ENCODE assay signal across 8 cellular contexts in genomic region chr1:155977607-155978324, GRCh38. TPM values are rescaled to one million over a fixed set of nuclear protein-coding genes. Genes with fewer than 3 reads are reported as not detected.
A peak's percentile ranks its signal among the peaks of the same experiment; 100 is the strongest.
DNase-seq lines count a peak whose midpoint lies in the region; ATAC-seq and TF ChIP-seq lines count a peak whose summit lies in the region.

No MANE protein-coding gene starts in this region.

- DNase-seq in NCI-H2081 (lab: John Stamatoyannopoulos, UW) = peak; percentile 39 to 40
- no peak for DNase-seq in NCI-H2081 treated with DMSO at 0.1 percent for 48 hours (lab: John Stamatoyannopoulos, UW)
- peak; percentile 66 for DNase-seq in astrocyte of the hippocampus (ENCODE audit: low read depth, low spot score)
- peak; percentile 39 to 58 (median 42) for DNase-seq in immature natural killer cell
- DNase-seq in stimulated activated CD4-positive, alpha-beta T cell treated with anti-CD3 and anti-CD28 coated beads, Interleukin-15, amount 100 ng/mL, for 48 hours (ENCODE audit: low read depth in 2 of 2) = peak; percentile 50 to 56
- no peak for DNase-seq in NCI-H1436 (lab: John Stamatoyannopoulos, UW)

- peaks cover 88 to 89% of the 10 kb centered on the region in 2 donors for H3K4me1 Mint-ChIP-seq in immature natural killer cell

- peak overlapping the region; percentile 89 to 99 (median 94) for H3K27ac Mint-ChIP-seq in immature natural killer cell

- H3K36me3 Mint-ChIP-seq in immature natural killer cell = peaks cover 0 to 3% (median 0%) of the 10 kb centered on the region in 3 donors

- peak; percentile 65 for ATAC-seq in SK-N-SH treated with all-trans-retinoic acid at 6 μM for 48 hours
- ATAC-seq in GM19395 (IDR thresholded peaks at IDR 0.05; ENCODE audit: unreplicated experiment) = no peak

- H3K27me3 Mint-ChIP-seq in immature natural killer cell (ENCODE audit: low read depth in 3 of 3) = peaks cover 8 to 19% (median 19%) of the 10 kb centered on the region in 3 donors

- H3K4me3 Mint-ChIP-seq in immature natural killer cell = peak overlapping the region; percentile 90 to 98 (median 96)

- no peaks in the 10 kb centered on the region for H3K9me3 Mint-ChIP-seq in immature natural killer cell

TF ChIP-seq in SK-N-SH treated with all-trans-retinoic acid at 6 μM for 48 hours, 23 proteins besides CTCF, POLR2A, EP300 and RAD21:
- no peak for TF ChIP-seq ZC3H10 (CRISPR knock-in tag; IDR thresholded peaks at IDR 0.05)
- TF ChIP-seq CREB5 (CRISPR knock-in tag; IDR thresholded peaks at IDR 0.05; ENCODE audit: low read depth) = no peak
- TF ChIP-seq ARNTL (CRISPR knock-in tag; IDR thresholded peaks at IDR 0.05; ENCODE audit: borderline replicate concordance, low read depth) = no peak
- TF ChIP-seq PPARA (CRISPR knock-in tag; IDR thresholded peaks at IDR 0.05; ENCODE audit: borderline replicate concordance) = no peak
- TF ChIP-seq CSRNP3 (CRISPR knock-in tag; IDR thresholded peaks at IDR 0.05) = no peak
- TF ChIP-seq TSHZ2 (CRISPR knock-in tag; IDR thresholded peaks at IDR 0.05) = no peak
- TF ChIP-seq RARB (CRISPR knock-in tag; IDR thresholded peaks at IDR 0.05) = no peak
- no peak for TF ChIP-seq POU6F1 (CRISPR knock-in tag; IDR thresholded peaks at IDR 0.05; ENCODE audit: borderline replicate concordance, low read depth)
- TF ChIP-seq ZNF70 (CRISPR knock-in tag; IDR thresholded peaks at IDR 0.05) = no peak
- TF ChIP-seq TOX (CRISPR knock-in tag; IDR thresholded peaks at IDR 0.05; ENCODE audit: borderline replicate concordance) = no peak
- no peak for TF ChIP-seq ZFP30 (CRISPR knock-in tag; IDR thresholded peaks at IDR 0.05)
- TF ChIP-seq ISL1 (CRISPR knock-in tag; IDR thresholded peaks at IDR 0.05) = no peak
- no peak for TF ChIP-seq ESRRG (CRISPR knock-in tag; IDR thresholded peaks at IDR 0.05)
- no peak for TF ChIP-seq SNAI2 (CRISPR knock-in tag; IDR thresholded peaks at IDR 0.05)
- TF ChIP-seq CSDC2 (CRISPR knock-in tag; IDR thresholded peaks at IDR 0.05) = no peak

RNA-seq across cellular contexts. Expression of gene ARHGEF2, which starts 0.6 kb away (rescaled TPM):
- 10 to 100 TPM in 2 of 3 donors, 1 to 10 TPM in 1; 7.2 to 33.5 (median 11.7) TPM for polyA plus RNA-seq in immature natural killer cell

RNA-seq across cellular contexts. Expression of gene RXFP4, which starts 36.3 kb away (rescaled TPM):
- polyA plus RNA-seq in immature natural killer cell = under 1 TPM in 1 of 3 donors, not detected in 2; 0.78 TPM

RNA-seq across cellular contexts. Expression of gene SSR2, which starts 43.0 kb away (rescaled TPM):
- polyA plus RNA-seq in immature natural killer cell = 100 to 1,000 TPM; 469 to 608 (median 563) TPM

RNA-seq across cellular contexts. Expression of gene KHDC4, which starts 43.6 kb away (rescaled TPM):
- polyA plus RNA-seq in immature natural killer cell = 1 to 10 TPM; 1.0 to 7.0 (median 4.1) TPM

Comparison
In these comparisons a context has a peak if more than half of its experiments do, and no peak if none do; other contexts are left out.
1. DNase-seq: peak in NCI-H2081 (2 of 2), astrocyte of the hippocampus (single experiment), immature natural killer cell (3 of 3) and stimulated activated CD4-positive, alpha-beta T cell treated with anti-CD3 and anti-CD28 coated beads, Interleukin-15, amount 100 ng/mL, for 48 hours (2 of 2); none in NCI-H2081 treated with DMSO at 0.1 percent for 48 hours (single experiment) and NCI-H1436 (single experiment).